In the genomic region with DNA sequence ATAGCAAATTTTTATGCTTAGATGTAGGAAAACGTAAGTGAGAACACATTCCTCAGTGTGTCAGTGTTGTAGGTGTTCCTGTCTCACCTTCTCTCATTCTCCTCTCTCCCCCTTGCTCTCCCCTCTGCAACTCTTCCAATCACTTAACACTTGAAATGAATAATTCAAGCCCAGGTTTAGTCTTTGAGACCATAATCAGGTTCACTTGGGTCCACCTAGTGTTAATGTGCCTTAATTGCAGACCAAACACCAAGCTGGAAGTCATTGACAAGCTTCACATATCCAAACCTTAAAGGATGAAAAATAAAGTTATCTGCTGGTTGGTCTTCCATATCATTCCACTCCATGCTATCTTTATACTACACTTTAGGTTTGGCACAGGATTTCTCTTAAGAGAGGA, we compare ENCODE assay signal across 9 cellular contexts. TPM values are rescaled to one million over a fixed set of nuclear protein-coding genes. Genes with fewer than 3 reads are reported as not detected.
DNase-seq lines count a peak whose midpoint lies in the region; ATAC-seq and TF ChIP-seq lines count a peak whose summit lies in the region.
"Had no signal": no experiment of that assay in that cellular context is flagged by ENCODE, and none has a peak within 500 bp of the region (broad histone marks: within the 10 kb centered on the region; RNA-seq: fewer than 3 reads in every experiment).

No MANE protein-coding gene starts in this region.

- H3K27ac ChIP-seq in C4-2B = no peak overlapping the region
- H3K27ac ChIP-seq in foreskin keratinocyte = no peak overlapping the region
- H3K27ac ChIP-seq: skin epidermis had no signal

- DNase-seq in OCI-M1 (lab: John Stamatoyannopoulos, UW) = peak; percentile 58
- DNase-seq in foreskin keratinocyte = peak in 1 of 2 donors; percentile 13
- DNase-seq in NCI-H345 (lab: John Stamatoyannopoulos, UW) = no peak
- DNase-seq in hypothalamus (lab: John Stamatoyannopoulos, UW) = no peak

- no peaks in the 10 kb centered on the region for H3K27me3 ChIP-seq in foreskin keratinocyte

- TF ChIP-seq CTCF in C4-2B (conservative IDR thresholded peaks at IDR 0.05) (peak; percentile 79), foreskin keratinocyte (conservative IDR thresholded peaks at IDR 0.05) (peak; percentile 60)

- no peaks in the 10 kb centered on the region for H3K4me1 ChIP-seq in foreskin keratinocyte

- ATAC-seq in GM21529 (IDR thresholded peaks at IDR 0.05; ENCODE audit: unreplicated experiment) (peak; percentile 52), foreskin keratinocyte (peak; percentile 75), GM21717 (IDR thresholded peaks at IDR 0.05; ENCODE audit: unreplicated experiment) (no peak), HG02840 (IDR thresholded peaks at IDR 0.05; ENCODE audit: low FRiP score, unreplicated experiment) (no peak)

RNA-seq across cellular contexts. Expression of gene STXBP4, which starts 37.0 kb away (rescaled TPM):
- total RNA-seq in foreskin keratinocyte = 7.6 and 7.8 TPM in 2 replicates
- polyA plus RNA-seq in foreskin keratinocyte = 0.74 and 0.80 TPM in 2 replicates

RNA-seq across cellular contexts. Expression of gene COX11, which starts 37.1 kb away (rescaled TPM):
- total RNA-seq in foreskin keratinocyte = 36.6 and 39.3 TPM in 2 replicates
- polyA plus RNA-seq in foreskin keratinocyte = 20.1 and 25.6 TPM in 2 replicates

Comparison
In these comparisons a context has a peak if more than half of its experiments do, and no peak if none do; other contexts are left out.
1. ATAC-seq: peak in GM21529 (single experiment) and foreskin keratinocyte (single experiment); none in GM21717 (single experiment) and HG02840 (single experiment).